ENCODE assay signal across 8 cellular contexts in genomic region chr11:61587951-61588695, GRCh38. TPM values are rescaled to one million over a fixed set of nuclear protein-coding genes. Genes with fewer than 3 reads are reported as not detected.
DNase-seq lines count a peak whose midpoint lies in the region; ATAC-seq, FAIRE-seq and TF ChIP-seq lines count a peak whose summit lies in the region.

No MANE protein-coding gene starts in this region.

- no peaks in the 10 kb centered on the region for H3K36me3 ChIP-seq in bronchial epithelial cell (ENCODE audit: control insufficient read depth, insufficient read depth, low read length)

- H3K27me3 Mint-ChIP-seq in activated B cell treated with CpG ODN at 0.5 μM for 24 hours: peaks cover 54% of the 10 kb centered on the region

- peaks cover 2% of the 10 kb centered on the region for H3K27me3 ChIP-seq in bronchial epithelial cell (ENCODE audit: control insufficient read depth, insufficient read depth, low read length)

- no peak for FAIRE-seq in bronchial epithelial cell (lab: Jason Lieb, UNC)

- TF ChIP-seq CTCF in AG09309 (IDR thresholded peaks at IDR 0.05; ENCODE audit: control insufficient read depth, insufficient read depth, low read depth, low read length, missing control alignments) (peak; percentile 22), activated B cell treated with CpG ODN at 0.5 μM for 24 hours (IDR thresholded peaks at IDR 0.05) (no peak), bronchial epithelial cell (IDR thresholded peaks at IDR 0.05; ENCODE audit: insufficient read depth, low read length, severe bottlenecking) (peak; percentile 46)

- POLR2A ChIA-PET in activated B cell treated with CpG ODN at 0.5 μM for 24 hours (lab: Charles Lee): no interaction called here

- intact Hi-C loops in activated B cell treated with CpG ODN at 0.5 μM for 24 hours (cut with micrococcal nuclease): loop anchor here (10.0 kb wide), 2 partner anchors 227 to 293 kb away; partner anchors contain the start of genes FADS1 and VWCE

- CTCF ChIA-PET in activated B cell treated with CpG ODN at 0.5 μM for 24 hours (lab: Charles Lee): no interaction called here

- no peak overlapping the region for H3K27ac Mint-ChIP-seq in activated B cell treated with CpG ODN at 0.5 μM for 24 hours

- H3K4me1 Mint-ChIP-seq in activated B cell treated with CpG ODN at 0.5 μM for 24 hours: peaks cover 12% of the 10 kb centered on the region

- DNase-seq in AG09309 (ENCODE audit: low read depth) (no peak), HuH-7.5 (ENCODE audit: low spot score) (peak; percentile 78), activated B cell treated with CpG ODN at 0.5 μM for 24 hours (peak; percentile 64), bronchial epithelial cell (ENCODE audit: low read depth) (peak; percentile 38), left kidney (ENCODE audit: low read depth, low spot score) (peak; percentile 61), mesenteric fat pad (ENCODE audit: low spot score) (no peak)
- DNase-seq in stimulated activated CD4-positive, alpha-beta T cell treated with anti-CD3 and anti-CD28 coated beads, TNF-alpha, amount 100 ng/mL, for 1 hour (ENCODE audit: low read depth in 3 of 3, low spot score in 1 of 3): peak; percentile 5 to 65 (median 24)

- no peaks in the 10 kb centered on the region for H3K9me3 Mint-ChIP-seq in activated B cell treated with CpG ODN at 0.5 μM for 24 hours

- H3K4me3 Mint-ChIP-seq in activated B cell treated with CpG ODN at 0.5 μM for 24 hours: peak overlapping the region; percentile 76

- no peaks in the 10 kb centered on the region for H3K36me3 Mint-ChIP-seq in activated B cell treated with CpG ODN at 0.5 μM for 24 hours (ENCODE audit: low read depth)

- H3K4me3 ChIP-seq in AG09309 (ENCODE audit: control insufficient read depth, low read depth, low read length) (peak overlapping the region; percentile 36), bronchial epithelial cell (ENCODE audit: low read depth, low read length) (peak overlapping the region; percentile 50)

- peak; percentile 70 for ATAC-seq in activated B cell treated with CpG ODN at 0.5 μM for 24 hours (ENCODE audit: low read depth)
- no peak for ATAC-seq in GM19395 (IDR thresholded peaks at IDR 0.05; ENCODE audit: unreplicated experiment)

RNA-seq across cellular contexts. Expression of gene SYT7, which starts 7.2 kb away (rescaled TPM):
- not detected in 2 replicates for total RNA-seq in activated B cell treated with CpG ODN at 0.5 μM for 24 hours
- total RNA-seq in bronchial epithelial cell: 21.1 and 34.4 TPM in 2 replicates
- total RNA-seq in mesenteric fat pad: 2.4 TPM

Comparison
In these comparisons a context has a peak if more than half of its experiments do, and no peak if none do; other contexts are left out.
1. DNase-seq: peak in HuH-7.5 (single experiment), activated B cell treated with CpG ODN at 0.5 μM for 24 hours (single experiment), bronchial epithelial cell (single experiment), left kidney (single experiment) and stimulated activated CD4-positive, alpha-beta T cell treated with anti-CD3 and anti-CD28 coated beads, TNF-alpha, amount 100 ng/mL, for 1 hour (3 of 3); none in AG09309 (single experiment) and mesenteric fat pad (single experiment).